In the genomic region with DNA sequence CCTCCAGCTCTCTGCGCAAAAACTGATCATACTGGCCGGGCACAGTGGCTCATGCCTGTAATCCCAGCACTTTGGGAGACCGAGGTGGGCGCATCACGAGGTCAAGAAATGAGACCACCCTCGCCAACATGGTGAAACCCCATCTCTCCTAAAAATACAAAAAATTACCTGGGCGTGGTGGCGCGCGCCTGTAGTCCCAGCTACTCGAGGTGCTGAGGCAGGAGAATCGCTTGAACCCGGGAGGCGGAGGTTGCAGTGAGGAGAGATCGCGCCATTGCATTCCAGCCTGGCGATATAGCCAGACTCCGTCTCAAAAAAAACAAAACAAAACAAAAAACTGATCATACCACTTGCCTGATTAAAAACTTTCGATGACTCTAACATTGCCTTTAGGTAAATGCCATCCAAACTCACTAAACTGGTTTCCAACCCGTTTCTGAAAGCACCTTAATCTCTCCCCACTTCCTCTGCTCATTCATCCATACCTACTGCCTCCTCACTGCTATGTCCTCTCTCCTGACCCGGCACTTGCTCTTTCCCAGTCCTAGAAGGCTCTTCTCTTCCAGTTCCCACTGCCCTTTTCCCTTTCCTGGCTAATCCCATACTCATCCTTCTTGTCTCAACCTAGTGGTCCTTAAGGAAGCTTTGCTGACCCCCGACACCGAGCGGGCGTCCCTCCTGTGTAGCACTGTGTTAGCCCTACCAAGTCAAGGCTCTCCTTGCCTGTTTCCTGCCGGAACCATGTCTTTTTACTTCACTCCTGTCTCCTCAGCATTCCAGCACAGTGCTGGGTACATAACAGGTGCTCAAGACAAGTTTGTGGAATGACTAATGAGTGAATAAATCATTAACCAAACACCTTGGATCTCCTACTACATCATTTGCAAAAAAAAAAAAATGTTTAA, we compare ENCODE assay signal across 9 cellular contexts. TPM values are rescaled to one million over a fixed set of nuclear protein-coding genes. Genes with fewer than 3 reads are reported as not detected.
A peak's percentile ranks its signal among the peaks of the same experiment; 100 is the strongest.
DNase-seq lines count a peak whose midpoint lies in the region; ATAC-seq and TF ChIP-seq lines count a peak whose summit lies in the region.
"Had no signal": no experiment of that assay in that cellular context is flagged by ENCODE, and none has a peak within 500 bp of the region (broad histone marks: within the 10 kb centered on the region; RNA-seq: fewer than 3 reads in every experiment).

No MANE protein-coding gene starts in this region.

- H3K36me3 ChIP-seq in OCI-LY3 (replicated peaks; ENCODE audit: low read depth, low read length), result peaks cover 23% of the 10 kb centered on the region

- TF ChIP-seq CTCF in OCI-LY3 (IDR thresholded peaks at IDR 0.05; ENCODE audit: low read depth, low read length), result no peak
- TF ChIP-seq CTCF in foreskin fibroblast (IDR thresholded peaks at IDR 0.05; ENCODE audit: low read depth, low read length), result no peak

- H3K9me3 ChIP-seq in OCI-LY3 (ENCODE audit: insufficient read depth, low read length), result no peaks in the 10 kb centered on the region

- peak overlapping the region; percentile 88 for H2AFZ ChIP-seq in OCI-LY3 (ENCODE audit: low read depth, low read length)

- peaks cover 42% of the 10 kb centered on the region for H3K79me2 ChIP-seq in OCI-LY3 (ENCODE audit: low read length)

- peak overlapping the region; percentile 92 for H3K27ac ChIP-seq in OCI-LY3 (ENCODE audit: low read length)

- POLR2A ChIA-PET in activated CD4-positive, alpha-beta T cell treated with anti-CD3 and anti-CD28 coated beads for 36 hours (lab: Charles Lee), result no interaction called here

- intact Hi-C loops in activated CD4-positive, alpha-beta T cell treated with anti-CD3 and anti-CD28 coated beads for 36 hours (cut with DNase I, micrococcal nuclease), result loop anchor here (1.0 to 10.0 kb wide), 9 partner anchors 74 to 931 kb away; a partner anchor contains a TSS

- H3K4me1 Mint-ChIP-seq in activated CD4-positive, alpha-beta T cell treated with anti-CD3 and anti-CD28 coated beads for 36 hours, result peaks cover 29% of the 10 kb centered on the region

- H3K27me3 ChIP-seq in OCI-LY3 (ENCODE audit: low read depth, low read length), result no peaks in the 10 kb centered on the region

- CTCF ChIA-PET in activated CD4-positive, alpha-beta T cell treated with anti-CD3 and anti-CD28 coated beads for 36 hours (lab: Charles Lee), result interaction anchor here (0.6 kb wide), 3 partner anchors 128 to 975 kb away, joined by 3 read pairs; no protein-coding TSS in a partner anchor

- H3K4me3 Mint-ChIP-seq in activated CD4-positive, alpha-beta T cell treated with anti-CD3 and anti-CD28 coated beads for 36 hours, result no peak overlapping the region

- no peak overlapping the region for H3K27ac Mint-ChIP-seq in activated CD4-positive, alpha-beta T cell treated with anti-CD3 and anti-CD28 coated beads for 36 hours
- H3K27ac Mint-ChIP-seq: brain had no signal

- no peaks in the 10 kb centered on the region for H3K27me3 Mint-ChIP-seq in activated CD4-positive, alpha-beta T cell treated with anti-CD3 and anti-CD28 coated beads for 36 hours
- H3K27me3 Mint-ChIP-seq: brain had no signal

- peak; percentile 11 for ATAC-seq in activated CD4-positive, alpha-beta T cell treated with anti-CD3 and anti-CD28 coated beads for 36 hours
- peak; percentile 18 for ATAC-seq in HG02884 (IDR thresholded peaks at IDR 0.05; ENCODE audit: unreplicated experiment)

- H4K20me1 ChIP-seq in OCI-LY3 (ENCODE audit: insufficient read depth, low read length), result peaks cover 7% of the 10 kb centered on the region; the same call in 1 of the 2 replicates

- H3K4me2 ChIP-seq in OCI-LY3 (ENCODE audit: low read length), result peak overlapping the region; percentile 82

- no peaks in the 10 kb centered on the region for H3K9me3 Mint-ChIP-seq in activated CD4-positive, alpha-beta T cell treated with anti-CD3 and anti-CD28 coated beads for 36 hours (ENCODE audit: low read depth)

- H3K9ac ChIP-seq in OCI-LY3 (ENCODE audit: low read length), result peak overlapping the region; percentile 99

- peaks cover 31% of the 10 kb centered on the region for H3K36me3 Mint-ChIP-seq in activated CD4-positive, alpha-beta T cell treated with anti-CD3 and anti-CD28 coated beads for 36 hours (ENCODE audit: low read depth)

- no peak for DNase-seq in activated CD4-positive, alpha-beta T cell treated with anti-CD3 and anti-CD28 coated beads for 36 hours
- no peak for DNase-seq in activated CD4-positive, alpha-beta T cell treated with anti-CD3 and anti-CD28 coated beads, Interleukin-2, amount 50 U/mL, for 48 hours
- DNase-seq in foreskin fibroblast (no peak), skeletal muscle cell (ENCODE audit: low read depth) (no peak), DMS153 (lab: John Stamatoyannopoulos, UW) (no peak)
- DNase-seq in central memory CD4-positive, alpha-beta T cell, result no peak

- peaks cover 29% of the 10 kb centered on the region for H3K4me1 ChIP-seq in OCI-LY3 (ENCODE audit: low read length)

- H3K4me3 ChIP-seq in OCI-LY3 (ENCODE audit: low read length), result peak overlapping the region; percentile 99
- peak overlapping the region; percentile 75 to 91 for H3K4me3 ChIP-seq in foreskin fibroblast (ENCODE audit: low read depth in 1 of 2, low read length in 2 of 2)
- peak overlapping the region; percentile 58 for H3K4me3 ChIP-seq in skeletal muscle cell (ENCODE audit: low read depth, low read length)

RNA-seq across cellular contexts. Expression of a gene that starts 0.7 kb away (rescaled TPM):
- total RNA-seq in activated CD4-positive, alpha-beta T cell treated with anti-CD3 and anti-CD28 coated beads for 36 hours, result 10 to 100 TPM; 41.7 to 45.7 TPM

RNA-seq across cellular contexts. Expression of a gene that starts 30.3 kb away (rescaled TPM):
- not detected for total RNA-seq in activated CD4-positive, alpha-beta T cell treated with anti-CD3 and anti-CD28 coated beads for 36 hours
